In the genomic region with DNA sequence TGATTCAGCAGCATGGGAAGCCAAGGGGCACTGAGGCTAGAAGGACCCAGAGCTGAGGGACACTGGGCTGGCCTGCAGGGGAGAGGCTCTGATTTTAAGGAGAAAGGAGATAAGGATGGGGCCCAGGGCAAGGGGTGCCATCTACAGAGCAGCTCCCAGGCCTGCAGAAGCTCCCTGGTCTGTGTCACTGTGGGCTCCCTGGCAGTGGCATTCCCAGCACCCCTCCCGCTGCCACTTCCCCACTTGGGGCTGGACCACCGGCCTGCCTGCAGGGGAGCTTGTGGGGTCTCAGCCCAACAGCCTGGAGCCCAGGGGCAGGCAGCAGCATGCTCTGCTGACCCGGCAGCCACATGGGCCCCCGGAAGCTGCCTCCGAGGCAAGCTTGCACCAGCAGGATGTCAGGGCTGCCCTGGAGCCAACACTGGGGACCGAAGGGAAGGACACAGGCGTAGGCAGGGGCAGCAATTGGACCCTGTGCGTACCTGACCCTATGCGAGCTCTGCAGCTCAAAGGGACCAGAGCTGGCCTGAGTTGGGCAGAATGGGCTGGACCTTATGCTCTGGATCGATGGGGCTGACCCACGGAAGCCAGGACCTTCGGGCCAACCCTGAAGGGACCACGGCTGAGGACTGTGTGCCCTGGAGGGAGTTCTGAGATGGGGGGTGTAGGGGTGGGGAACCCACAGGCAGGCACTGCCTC, we compare ENCODE assay signal across 11 cellular contexts. TPM values are rescaled to one million over a fixed set of nuclear protein-coding genes. Genes with fewer than 3 reads are reported as not detected.
DNase-seq lines count a peak whose midpoint lies in the region; ATAC-seq, FAIRE-seq and TF ChIP-seq lines count a peak whose summit lies in the region.
"Had no signal": no experiment of that assay in that cellular context is flagged by ENCODE, and none has a peak within 500 bp of the region (broad histone marks: within the 10 kb centered on the region; RNA-seq: fewer than 3 reads in every experiment).

No MANE protein-coding gene starts in this region.

- intact Hi-C loops in CD8-positive, alpha-beta T cell (cut with DNase I, micrococcal nuclease) = loop anchor here (2.0 to 5.0 kb wide), 3 partner anchors 58 to 325 kb away; partner anchors contain the start of genes GTSE1 (in 1 of the 2) and TRMU (in 1 of the 2)

- H3K9me3 Mint-ChIP-seq in CD8-positive, alpha-beta T cell = peaks cover 3% of the 10 kb centered on the region
- peaks cover 7% of the 10 kb centered on the region for H3K9me3 Mint-ChIP-seq in astrocyte (ENCODE audit: unreplicated experiment)

- H3K27me3 Mint-ChIP-seq in CD8-positive, alpha-beta T cell (ENCODE audit: low read depth) = no peaks in the 10 kb centered on the region
- H3K27me3 Mint-ChIP-seq in astrocyte (ENCODE audit: low read depth, unreplicated experiment) = no peaks in the 10 kb centered on the region

- no peaks in the 10 kb centered on the region for H3F3A ChIP-seq in smooth muscle cell (ENCODE audit: low read depth)

- H3K4me1 ChIP-seq in CD8-positive, alpha-beta T cell (ENCODE audit: insufficient read depth, low read length) = peaks cover 5% of the 10 kb centered on the region
- H3K4me1 ChIP-seq in astrocyte (ENCODE audit: insufficient read depth, low read length) (peaks cover 59% of the 10 kb centered on the region), liver (ENCODE audit: control insufficient read depth in 4 of 4, insufficient read depth in 4 of 4, low read length in 3 of 4) (peaks cover 6 to 25% (median 21%) of the 10 kb centered on the region in 4 donors), smooth muscle cell (ENCODE audit: low read depth) (peaks cover 16% of the 10 kb centered on the region)

- no peak for DNase-seq in CD8-positive, alpha-beta T cell
- DNase-seq in astrocyte (ENCODE audit: low read depth) (no peak), smooth muscle cell (lab: John Stamatoyannopoulos, UW; ENCODE audit: unreplicated experiment) (no peak), NCI-H146 treated with DMSO at 0.1 percent for 48 hours (lab: John Stamatoyannopoulos, UW; ENCODE audit: unreplicated experiment) (no peak), NCI-H2107 (lab: John Stamatoyannopoulos, UW) (no peak), HuH-7 (ENCODE audit: low spot score) (no peak), RKO (ENCODE audit: low spot score) (no peak)
- DNase-seq: activated T-cell treated with anti-CD3 and anti-CD28 coated beads, Interleukin-2, amount 50 U/mL, for 1 hour; cerebellar nuclear complex had no signal

- H3K9me3 ChIP-seq in CD8-positive, alpha-beta T cell (ENCODE audit: low read length) = no peaks in the 10 kb centered on the region
- peaks cover 6% of the 10 kb centered on the region for H3K9me3 ChIP-seq in astrocyte (ENCODE audit: insufficient read depth, low read depth, low read length)
- H3K9me3 ChIP-seq in liver (ENCODE audit: control insufficient read depth in 4 of 4, low read length in 3 of 4) = peaks cover 0 to 3% (median under 1%) of the 10 kb centered on the region in 4 donors
- no peaks in the 10 kb centered on the region for H3K9me3 ChIP-seq in smooth muscle cell (replicated peaks; ENCODE audit: low read depth)

- POLR2A ChIA-PET in CD8-positive, alpha-beta T cell (lab: Charles Lee) = interaction anchor here (0.8 to 3.8 kb wide), 2 partner anchors 23 to 42 kb away, joined by 3 to 39 read pairs; no protein-coding TSS in a partner anchor

- H3K4me3 Mint-ChIP-seq in CD8-positive, alpha-beta T cell = peak overlapping the region; percentile 8
- no peak overlapping the region for H3K4me3 Mint-ChIP-seq in astrocyte (ENCODE audit: unreplicated experiment)

- H3K4me3 ChIP-seq in CD8-positive, alpha-beta T cell (ENCODE audit: low read depth, low read length) = no peak overlapping the region
- no peak overlapping the region for H3K4me3 ChIP-seq in astrocyte (ENCODE audit: insufficient read depth, low read depth, low read length)
- no peak overlapping the region for H3K4me3 ChIP-seq in liver (ENCODE audit: low read depth in 1 of 3, low read length in 3 of 3)
- H3K4me3 ChIP-seq in smooth muscle cell = no peak overlapping the region

- no peaks in the 10 kb centered on the region for H3K36me3 ChIP-seq in CD8-positive, alpha-beta T cell (ENCODE audit: insufficient read depth, low read length)
- H3K36me3 ChIP-seq in astrocyte (ENCODE audit: insufficient read depth, low read length) (no peaks in the 10 kb centered on the region), liver (ENCODE audit: control insufficient read depth in 4 of 4, insufficient read depth in 3 of 4, low read depth in 1 of 4, low read length in 3 of 4) (no peaks in the 10 kb centered on the region), smooth muscle cell (ENCODE audit: low read depth) (no peaks in the 10 kb centered on the region)

- peaks cover 14% of the 10 kb centered on the region for H3K79me2 ChIP-seq in astrocyte (ENCODE audit: insufficient read depth, low read length)
- no peaks in the 10 kb centered on the region for H3K79me2 ChIP-seq in smooth muscle cell (ENCODE audit: low read depth)

- no peak for FAIRE-seq in astrocyte (lab: Jason Lieb, UNC)
- FAIRE-seq: D721Med had no signal

- H2AFZ ChIP-seq in astrocyte (ENCODE audit: low read depth, low read length) (peak overlapping the region; percentile 49), smooth muscle cell (ENCODE audit: low read depth) (no peak overlapping the region)

- no peak for ATAC-seq in CD8-positive, alpha-beta T cell

- no peak overlapping the region for H3K27ac Mint-ChIP-seq in CD8-positive, alpha-beta T cell
- H3K27ac Mint-ChIP-seq in astrocyte (ENCODE audit: unreplicated experiment) = no peak overlapping the region

- H3K27ac ChIP-seq in CD8-positive, alpha-beta T cell (ENCODE audit: low read depth, low read length) = no peak overlapping the region
- H3K27ac ChIP-seq in astrocyte (ENCODE audit: low read depth, low read length) (peak overlapping the region; percentile 98), liver (ENCODE audit: low read depth in 1 of 2, low read length in 2 of 2) (peak overlapping the region; percentile 90 to 97), smooth muscle cell (ENCODE audit: low read depth) (peak overlapping the region; percentile 71)

- no peaks in the 10 kb centered on the region for H4K20me1 ChIP-seq in astrocyte (ENCODE audit: insufficient read depth, low read length)
- no peaks in the 10 kb centered on the region for H4K20me1 ChIP-seq in smooth muscle cell (ENCODE audit: low read depth)

- no peaks in the 10 kb centered on the region for H3K36me3 Mint-ChIP-seq in CD8-positive, alpha-beta T cell
- no peaks in the 10 kb centered on the region for H3K36me3 Mint-ChIP-seq in astrocyte (ENCODE audit: low read depth, unreplicated experiment)

- H3K27me3 ChIP-seq in CD8-positive, alpha-beta T cell (ENCODE audit: insufficient read depth, low read length) = no peaks in the 10 kb centered on the region
- H3K27me3 ChIP-seq in astrocyte (ENCODE audit: insufficient read depth, low read length) (no peaks in the 10 kb centered on the region), liver (ENCODE audit: control insufficient read depth in 4 of 4, insufficient read depth in 4 of 4, low read length in 3 of 4) (no peaks in the 10 kb centered on the region), smooth muscle cell (ENCODE audit: low read depth) (no peaks in the 10 kb centered on the region)

- CTCF ChIA-PET in CD8-positive, alpha-beta T cell (lab: Charles Lee) = interaction anchor here (0.7 to 6.5 kb wide), 16 partner anchors 8 to 301 kb away, joined by 3 to 58 read pairs (median 4); no protein-coding TSS in a partner anchor

- TF ChIP-seq CTCF in CD8-positive, alpha-beta T cell (IDR thresholded peaks at IDR 0.05) = no peak
- TF ChIP-seq CTCF in astrocyte (IDR thresholded peaks at IDR 0.05; ENCODE audit: insufficient read depth, low read depth, low read length) (no peak), liver (IDR thresholded peaks at IDR 0.05; ENCODE audit: low read depth, low read length, missing input control) (no peak), smooth muscle cell (IDR thresholded peaks at IDR 0.05; ENCODE audit: borderline replicate concordance, insufficient read depth, poor library complexity, severe bottlenecking) (no peak)

- no peak for TF ChIP-seq RAD21 in liver (IDR thresholded peaks at IDR 0.05)

- peaks cover 5% of the 10 kb centered on the region for H3K4me1 Mint-ChIP-seq in CD8-positive, alpha-beta T cell (ENCODE audit: low read depth)
- H3K4me1 Mint-ChIP-seq in astrocyte (ENCODE audit: low read depth, unreplicated experiment) = peaks cover 3% of the 10 kb centered on the region

- 76% methylated on average over 13 of the region's 13 CpGs for WGBS in liver
- 90% methylated on average over 13 of the region's 13 CpGs for WGBS in smooth muscle cell (ENCODE audit: low lambda C conversion rate)

- peak overlapping the region; percentile 72 for H3K4me2 ChIP-seq in astrocyte (ENCODE audit: low read length)
- peak overlapping the region; percentile 38 for H3K4me2 ChIP-seq in smooth muscle cell

- H3K9ac ChIP-seq in astrocyte (ENCODE audit: low read length) (peak overlapping the region; percentile 90), liver (ENCODE audit: low read depth in 1 of 2, low read length in 2 of 2) (no peak overlapping the region), smooth muscle cell (ENCODE audit: low read depth) (no peak overlapping the region)

TF ChIP-seq in liver, 16 proteins besides CTCF, POLR2A, EP300 and RAD21 (continues in another document):
- no peak for TF ChIP-seq EGR1 (IDR thresholded peaks at IDR 0.05; ENCODE audit: low read depth in 2 of 2)
- no peak for TF ChIP-seq FOXA2 (IDR thresholded peaks at IDR 0.05)

RNA-seq across cellular contexts. Expression of gene WNT7B, which starts 35.4 kb away (rescaled TPM):
- total RNA-seq in CD8-positive, alpha-beta T cell = not detected
- 1.6 and 1.7 TPM in 2 replicates for total RNA-seq in astrocyte
- total RNA-seq in liver = under 1 TPM in 1 of 2 donors, not detected in 1; 0.28 TPM
- under 1 TPM in 1 of 2 donors, not detected in 1; 0.06 TPM for polyA plus RNA-seq in liver
- total RNA-seq in smooth muscle cell = 0.45 and 1.6 TPM in 2 replicates
- 0.69 and 3.2 TPM in 2 replicates for polyA plus RNA-seq in smooth muscle cell
